Comparison of ENCODE assay signal across 8 cellular contexts in genomic region chr2:70089220-70089945, GRCh38. TPM values are rescaled to one million over a fixed set of nuclear protein-coding genes. Genes with fewer than 3 reads are reported as not detected.
A peak's percentile ranks its signal among the peaks of the same experiment; 100 is the strongest.
DNase-seq lines count a peak whose midpoint lies in the region; ATAC-seq and TF ChIP-seq lines count a peak whose summit lies in the region.

No MANE protein-coding gene starts in this region.

- peak overlapping the region in 1 of 2 experiments; percentile 71 for H3K4ac ChIP-seq in mesenchymal stem cell (ENCODE audit: low read depth in 1 of 2, low read length in 2 of 2)

- dilution Hi-C loops in mammary epithelial cell (cut with HindIII; ENCODE audit: low sequenced_read_pairs) = no loop called here

- H3K36me3 ChIP-seq in heart left ventricle (peaks cover 0 to 19% (median 7%) of the 10 kb centered on the region in 9 donors), mammary epithelial cell (ENCODE audit: insufficient read depth, low read length) (no peaks in the 10 kb centered on the region), mesenchymal stem cell (ENCODE audit: control insufficient read depth in 1 of 2, insufficient read depth in 2 of 2, low read depth in 1 of 2, low read length in 2 of 2) (peaks cover 7 to 28% of the 10 kb centered on the region in 2 experiments)

- H4K91ac ChIP-seq in mesenchymal stem cell (ENCODE audit: low read length) = no peak overlapping the region

- H2AFZ ChIP-seq in mammary epithelial cell (ENCODE audit: low read depth, low read length) = no peak overlapping the region
- no peak overlapping the region for H2AFZ ChIP-seq in mesenchymal stem cell (ENCODE audit: low read depth, low read length)

- H2BK12ac ChIP-seq in mesenchymal stem cell (ENCODE audit: low read length in 2 of 2) = no peak overlapping the region

- H4K8ac ChIP-seq in mesenchymal stem cell (ENCODE audit: low read length) = peak overlapping the region; percentile 35

- ATAC-seq in heart left ventricle = no peak
- ATAC-seq in HG02884 (IDR thresholded peaks at IDR 0.05; ENCODE audit: unreplicated experiment) = no peak

- CTCF ChIA-PET in mammary epithelial cell (lab: Charles Lee; ENCODE audit: low non-redundant PET) = interaction anchor here (0.7 kb wide), 1 partner anchor 364 kb away, joined by 3 read pairs; no protein-coding TSS in a partner anchor

- peak overlapping the region; percentile 22 to 100 (median 100) for H3K27ac ChIP-seq in heart left ventricle
- H3K27ac ChIP-seq in mammary epithelial cell (ENCODE audit: insufficient read depth, low read depth, low read length) = peak overlapping the region; percentile 98
- H3K27ac ChIP-seq in mesenchymal stem cell (ENCODE audit: low read length, poor library complexity, severe bottlenecking) = peak overlapping the region; percentile 46
- peak overlapping the region; percentile 100 for H3K27ac ChIP-seq in temporal lobe (ENCODE audit: low read depth, low read length)

- H3K4me1 ChIP-seq in heart left ventricle (peaks cover 0 to 64% (median 32%) of the 10 kb centered on the region in 12 donors), mammary epithelial cell (ENCODE audit: insufficient read depth, low read length) (peaks cover 19% of the 10 kb centered on the region), mesenchymal stem cell (ENCODE audit: control insufficient read depth, insufficient read depth, low read depth, low read length) (peaks cover 10% of the 10 kb centered on the region)

- no peak overlapping the region for H3K14ac ChIP-seq in mesenchymal stem cell (ENCODE audit: low read length in 2 of 2)

- TF ChIP-seq CTCF in heart left ventricle (IDR thresholded peaks at IDR 0.05) (no peak), mammary epithelial cell (conservative IDR thresholded peaks at IDR 0.05 in 1 of 2, IDR thresholded peaks at IDR 0.05 in 1 of 2; ENCODE audit: extremely low read depth in 1 of 2, insufficient read depth in 1 of 2, low read depth in 1 of 2, low read length in 2 of 2) (no peak)

- DNase-seq in heart left ventricle (peak in 1 of 5 donors; percentile 37), cardiac septum (ENCODE audit: low spot score) (no peak), mammary epithelial cell (no peak), mesenchymal stem cell (peak; percentile 36), Ammon's horn (ENCODE audit: low spot score) (no peak)

- no peaks in the 10 kb centered on the region for H3K9me3 ChIP-seq in heart left ventricle
- no peaks in the 10 kb centered on the region for H3K9me3 ChIP-seq in mammary epithelial cell (replicated peaks; ENCODE audit: insufficient read depth, low read length)
- no peaks in the 10 kb centered on the region for H3K9me3 ChIP-seq in mesenchymal stem cell (ENCODE audit: control insufficient read depth, low read length)

- no peaks in the 10 kb centered on the region for H4K20me1 ChIP-seq in mammary epithelial cell (ENCODE audit: insufficient read depth, low read length)

- H3K9ac ChIP-seq in mammary epithelial cell (ENCODE audit: insufficient read depth, low read length) = peak overlapping the region; percentile 98
- H3K9ac ChIP-seq in mesenchymal stem cell (ENCODE audit: low read length) = peak overlapping the region; percentile 100

- H3K79me1 ChIP-seq in mesenchymal stem cell (replicated peaks; ENCODE audit: low read length, poor library complexity, severe bottlenecking) = peaks cover 6% of the 10 kb centered on the region

- H3K4me2 ChIP-seq in mammary epithelial cell (ENCODE audit: insufficient read depth, low read depth, low read length) = peak overlapping the region; percentile 74
- H3K4me2 ChIP-seq in mesenchymal stem cell (ENCODE audit: low read length, poor library complexity, severe bottlenecking) = peak overlapping the region; percentile 50

- peak overlapping the region; percentile 92 for H2AK5ac ChIP-seq in mesenchymal stem cell (ENCODE audit: low read length, severe bottlenecking)

- H3K79me2 ChIP-seq in mammary epithelial cell (ENCODE audit: insufficient read depth, low read length) = peaks cover 26% of the 10 kb centered on the region

- BruUV-seq in mammary epithelial cell (replicated peaks; lab: Mats Ljungman, UMichigan) = no TSS peak

- peak overlapping the region; percentile 62 to 97 (median 82) for H3K4me3 ChIP-seq in heart left ventricle
- H3K4me3 ChIP-seq in mammary epithelial cell (replicated peaks in 1 of 3; ENCODE audit: insufficient read depth in 1 of 3, low read depth in 2 of 3, low read length in 3 of 3) = peak overlapping the region; percentile 85 to 96 (median 86)
- peak overlapping the region; percentile 50 to 93 for H3K4me3 ChIP-seq in mesenchymal stem cell (ENCODE audit: insufficient read depth in 1 of 2, low read depth in 1 of 2, low read length in 2 of 2)

- H3K23ac ChIP-seq in mesenchymal stem cell (ENCODE audit: low read length in 2 of 2) = peak overlapping the region in 1 of 2 experiments; percentile 34

- no peak for TF ChIP-seq POLR2A in heart left ventricle (IDR thresholded peaks at IDR 0.05)

- no peaks in the 10 kb centered on the region for H3K27me3 ChIP-seq in heart left ventricle
- no peaks in the 10 kb centered on the region for H3K27me3 ChIP-seq in mammary epithelial cell (ENCODE audit: insufficient read depth, low read length)
- no peaks in the 10 kb centered on the region for H3K27me3 ChIP-seq in mesenchymal stem cell (ENCODE audit: control insufficient read depth in 1 of 2, insufficient read depth in 1 of 2, low read length in 2 of 2)

- WGBS in heart left ventricle, 4 donors = 11 to 14% (median 13%) methylated on average over 11 of the region's 11 CpGs
- WGBS in mammary epithelial cell (ENCODE audit: low coverage, missing lambda C conversion rate) = 33% methylated on average over 5 of the region's 11 CpGs
- WGBS in mesenchymal stem cell = 36% methylated on average over 3 of the region's 11 CpGs

- peak overlapping the region; percentile 26 to 75 for H3K18ac ChIP-seq in mesenchymal stem cell (ENCODE audit: low read depth in 1 of 2, low read length in 2 of 2)

- H2BK120ac ChIP-seq in mesenchymal stem cell (ENCODE audit: low read depth, low read length) = peak overlapping the region; percentile 42

- intact Hi-C loops in heart left ventricle (cut with DNase I) (loop anchor here in 7 of 10 donors (2.0 to 10.0 kb wide), 7 partner anchors 33 to 205 kb away; partner anchors contain the start of genes SNRPG (in 1 of the 7) and TIA1 (in 1 of the 7)), cardiac septum (cut with DNase I) (loop anchor here (5.0 kb wide), 1 partner anchor 103 kb away; the partner anchor contains the start of gene C2orf42), mammary epithelial cell (cut with micrococcal nuclease) (loop anchor here (5.0 to 10.0 kb wide), 2 partner anchors 33 to 215 kb away; partner anchors contain the start of gene FAM136A)

- H2BK5ac ChIP-seq in mesenchymal stem cell (ENCODE audit: low read depth, low read length, poor library complexity, severe bottlenecking) = no peak overlapping the region

- no peak overlapping the region for H2BK15ac ChIP-seq in mesenchymal stem cell (ENCODE audit: low read depth, poor library complexity, severe bottlenecking)

- in situ Hi-C loops in mammary epithelial cell (cut with MboI; ENCODE audit: low sequenced_read_pairs in 2 of 2) = loop anchor here in 1 of 2 donors (5.0 kb wide), 1 partner anchor 53 kb away; no protein-coding TSS in a partner anchor

TF ChIP-seq in PFSK-1, 5 proteins besides CTCF, POLR2A, EP300 and RAD21:
- TF ChIP-seq SIN3A (IDR thresholded peaks at IDR 0.05; ENCODE audit: borderline replicate concordance, insufficient read depth, low read length) = peak; percentile 16; the same call in 1 of the 2 replicates
- TF ChIP-seq TAF1 (IDR thresholded peaks at IDR 0.05; ENCODE audit: borderline replicate concordance, insufficient read depth, low read length) = peak; percentile 34; the same call in 1 of the 2 replicates
- no peak for TF ChIP-seq FOXP2 (optimal IDR thresholded peaks at IDR 0.05; ENCODE audit: borderline replicate concordance, extremely low read depth, extremely low read length, insufficient read depth)

RNA-seq across cellular contexts. Expression of gene PCBP1, which starts 2.1 kb away (rescaled TPM):
- total RNA-seq in heart left ventricle (100 to 1,000 TPM; 106 to 274 (median 199) TPM), cardiac septum (223 TPM), mammary epithelial cell (100 to 1,000 TPM in 1 of 2 donors, 10 to 100 TPM in 1; 47.2 to 258 TPM), temporal lobe (36.6 TPM)
- polyA plus RNA-seq in heart left ventricle (100 to 1,000 TPM; 212 to 296 TPM), mammary epithelial cell (128 TPM)
- 438 TPM for polyA plus RNA-seq in PFSK-1 (2012; ENCODE audit: insufficient read length, low read depth)
- 119 TPM for polyA minus RNA-seq in mammary epithelial cell
- 232 TPM for polyA plus RNA-seq in mesenchymal stem cell (2013, experiment 1 of 2)
- polyA plus RNA-seq in mesenchymal stem cell (2013, experiment 2 of 2) = 289 TPM

Comparison
In these comparisons a context has a peak if more than half of its experiments do, and no peak if none do; other contexts are left out.
1. H3K27ac ChIP-seq: peak in every context shown above with its lines; median percentile 100 in heart left ventricle; 100 in temporal lobe; 98 in mammary epithelial cell; 46 in mesenchymal stem cell.